In genomic region chr5:131634666-131634995, GRCh38 we compare ENCODE assay signal across 8 cellular contexts. TPM values are rescaled to one million over a fixed set of nuclear protein-coding genes. Genes with fewer than 3 reads are reported as not detected.
DNase-seq lines count a peak whose midpoint lies in the region; ATAC-seq lines count a peak whose summit lies in the region.

No MANE protein-coding gene starts in this region.

- intact Hi-C loops in naive thymus-derived CD4-positive, alpha-beta T cell (cut with micrococcal nuclease), result loop anchor here (2.0 to 10.0 kb wide), 12 partner anchors 26 to 1330 kb away; partner anchors contain the start of genes AFF4 (in 1 of the 2), GDF9 (in 1 of the 2), IRF1 (in 1 of the 2) and KIF3A (in 1 of the 2)

- no peaks in the 10 kb centered on the region for H3K4me1 ChIP-seq in esophagus (ENCODE audit: control insufficient read depth in 2 of 2, insufficient read depth in 2 of 2, low read length in 1 of 2)
- H3K4me1 ChIP-seq in naive thymus-derived CD4-positive, alpha-beta T cell (ENCODE audit: control insufficient read depth in 2 of 2, insufficient read depth in 2 of 2, low read length in 2 of 2), result peaks cover 43 to 49% of the 10 kb centered on the region in 2 donors

- no peaks in the 10 kb centered on the region for H3K27me3 Mint-ChIP-seq in activated CD8-positive, alpha-beta T cell treated with anti-CD3 and anti-CD28 coated beads, Interleukin-2, amount 10 ng/mL, durations not matched to agents 7 days and 5 days (ENCODE audit: low read depth)
- peaks cover 0 to 3% (median 0%) of the 10 kb centered on the region in 5 donors for H3K27me3 Mint-ChIP-seq in naive thymus-derived CD4-positive, alpha-beta T cell

- ATAC-seq in HG02840 (IDR thresholded peaks at IDR 0.05; ENCODE audit: low FRiP score, unreplicated experiment), result peak; percentile 19
- ATAC-seq in activated CD8-positive, alpha-beta T cell treated with anti-CD3 and anti-CD28 coated beads, Interleukin-2, amount 10 ng/mL, durations not matched to agents 7 days and 5 days, result peak; percentile 43
- ATAC-seq in naive thymus-derived CD4-positive, alpha-beta T cell, result peak; percentile 33

- H3K9me3 ChIP-seq in esophagus (ENCODE audit: control insufficient read depth in 2 of 2, insufficient read depth in 1 of 2, low read depth in 1 of 2, low read length in 1 of 2), result no peaks in the 10 kb centered on the region
- no peaks in the 10 kb centered on the region for H3K9me3 ChIP-seq in naive thymus-derived CD4-positive, alpha-beta T cell (ENCODE audit: control insufficient read depth in 2 of 3, low read length in 3 of 3)

- H3K9me3 Mint-ChIP-seq in activated CD8-positive, alpha-beta T cell treated with anti-CD3 and anti-CD28 coated beads, Interleukin-2, amount 10 ng/mL, durations not matched to agents 7 days and 5 days (ENCODE audit: insufficient read depth), result no peaks in the 10 kb centered on the region
- peaks cover 0 to 7% (median 0%) of the 10 kb centered on the region in 11 donors for H3K9me3 Mint-ChIP-seq in naive thymus-derived CD4-positive, alpha-beta T cell

- H3K27me3 ChIP-seq in esophagus (ENCODE audit: control insufficient read depth in 1 of 2, insufficient read depth in 2 of 2, low read length in 2 of 2), result no peaks in the 10 kb centered on the region
- H3K27me3 ChIP-seq in naive thymus-derived CD4-positive, alpha-beta T cell (ENCODE audit: control insufficient read depth in 2 of 2, insufficient read depth in 2 of 2, low read length in 2 of 2), result no peaks in the 10 kb centered on the region

- no peaks in the 10 kb centered on the region for H3K36me3 ChIP-seq in esophagus (ENCODE audit: control insufficient read depth in 2 of 2, insufficient read depth in 2 of 2, low read length in 1 of 2)
- H3K36me3 ChIP-seq in naive thymus-derived CD4-positive, alpha-beta T cell (ENCODE audit: control insufficient read depth in 2 of 3, insufficient read depth in 3 of 3, low read length in 3 of 3), result peaks cover 0 to 5% (median 0%) of the 10 kb centered on the region in 3 experiments

- POLR2A ChIA-PET in activated CD8-positive, alpha-beta T cell treated with anti-CD3 and anti-CD28 coated beads, Interleukin-2, amount 10 ng/mL, durations not matched to agents 7 days and 5 days (lab: Charles Lee), result no interaction called here
- POLR2A ChIA-PET in naive thymus-derived CD4-positive, alpha-beta T cell (lab: Charles Lee), result no interaction called here

- peaks cover 11% of the 10 kb centered on the region for H3K36me3 Mint-ChIP-seq in activated CD8-positive, alpha-beta T cell treated with anti-CD3 and anti-CD28 coated beads, Interleukin-2, amount 10 ng/mL, durations not matched to agents 7 days and 5 days (ENCODE audit: low read depth)
- peaks cover 0 to 1% (median 0%) of the 10 kb centered on the region in 5 donors for H3K36me3 Mint-ChIP-seq in naive thymus-derived CD4-positive, alpha-beta T cell

- peak overlapping the region; percentile 87 for H3K4me3 Mint-ChIP-seq in activated CD8-positive, alpha-beta T cell treated with anti-CD3 and anti-CD28 coated beads, Interleukin-2, amount 10 ng/mL, durations not matched to agents 7 days and 5 days
- H3K4me3 Mint-ChIP-seq in naive thymus-derived CD4-positive, alpha-beta T cell, result peak overlapping the region in 5 of 10 donors; percentile 95 to 99 (median 97)

- CTCF ChIA-PET in activated CD8-positive, alpha-beta T cell treated with anti-CD3 and anti-CD28 coated beads, Interleukin-2, amount 10 ng/mL, durations not matched to agents 7 days and 5 days (lab: Charles Lee), result interaction anchor here (1.5 to 6.7 kb wide), 2 partner anchors 46 to 373 kb away, joined by 4 to 46 read pairs; no protein-coding TSS in a partner anchor
- CTCF ChIA-PET in naive thymus-derived CD4-positive, alpha-beta T cell (lab: Charles Lee), result interaction anchor here (1.1 kb wide), 1 partner anchor 45 kb away, joined by 3 read pairs; no protein-coding TSS in a partner anchor

- peak; percentile 51 to 61 for DNase-seq in NOMO-1 (lab: John Stamatoyannopoulos, UW; ENCODE audit: unreplicated experiment in 2 of 2)
- no peak for DNase-seq in NOMO-1 treated with dmso at 0.1 percent for 144 hours (lab: John Stamatoyannopoulos, UW; ENCODE audit: unreplicated experiment)
- peak; percentile 8 for DNase-seq in NCI-H2029 treated with DMSO at 0.1 percent for 48 hours (lab: John Stamatoyannopoulos, UW)
- DNase-seq in activated CD8-positive, alpha-beta T cell treated with anti-CD3 and anti-CD28 coated beads, Interleukin-2, amount 10 ng/mL, durations not matched to agents 7 days and 5 days, result peak; percentile 79
- peak in 2 of 9 donors; percentile 69 to 70 for DNase-seq in naive thymus-derived CD4-positive, alpha-beta T cell
- peak in 17 of 49 donors; percentile 44 to 80 (median 68) for DNase-seq in substantia nigra (lab: John Stamatoyannopoulos, UW)

- H3K27ac Mint-ChIP-seq in activated CD8-positive, alpha-beta T cell treated with anti-CD3 and anti-CD28 coated beads, Interleukin-2, amount 10 ng/mL, durations not matched to agents 7 days and 5 days, result peak overlapping the region; percentile 98
- peak overlapping the region; percentile 88 to 100 (median 99) for H3K27ac Mint-ChIP-seq in naive thymus-derived CD4-positive, alpha-beta T cell

- peaks cover 28% of the 10 kb centered on the region for H3K4me1 Mint-ChIP-seq in activated CD8-positive, alpha-beta T cell treated with anti-CD3 and anti-CD28 coated beads, Interleukin-2, amount 10 ng/mL, durations not matched to agents 7 days and 5 days (ENCODE audit: low read depth)
- H3K4me1 Mint-ChIP-seq in naive thymus-derived CD4-positive, alpha-beta T cell, result peaks cover 12 to 39% (median 29%) of the 10 kb centered on the region in 7 donors

- peak overlapping the region; percentile 73 to 98 for H3K4me3 ChIP-seq in esophagus (ENCODE audit: low read depth in 1 of 2, low read length in 2 of 2)
- peak overlapping the region; percentile 95 for H3K4me3 ChIP-seq in naive thymus-derived CD4-positive, alpha-beta T cell (ENCODE audit: low read length)

- H3K27ac ChIP-seq in esophagus (ENCODE audit: low read depth in 2 of 2, low read length in 1 of 2) (peak overlapping the region; percentile 86 to 99), substantia nigra (ENCODE audit: low read depth, low read length, poor library complexity, severe bottlenecking) (peak overlapping the region; percentile 95)
- H3K27ac ChIP-seq in naive thymus-derived CD4-positive, alpha-beta T cell (ENCODE audit: low read depth, low read length), result peak overlapping the region; percentile 98

- 0% methylated on average over 21 of the region's 21 CpGs for WGBS in esophagus, 2 donors

RNA-seq across cellular contexts. Expression of gene RAPGEF6, which starts 0.4 kb away (rescaled TPM):
- total RNA-seq in activated CD8-positive, alpha-beta T cell treated with anti-CD3 and anti-CD28 coated beads, Interleukin-2, amount 10 ng/mL, durations not matched to agents 7 days and 5 days, result 10 to 100 TPM; 36.4 to 40.9 TPM
- polyA plus RNA-seq in esophagus, result 1 to 10 TPM; 2.3 TPM
- 100 to 1,000 TPM in 3 of 5 experiments, 10 to 100 TPM in 2; 50.9 to 186 (median 114) TPM for total RNA-seq in naive thymus-derived CD4-positive, alpha-beta T cell
- polyA plus RNA-seq in naive thymus-derived CD4-positive, alpha-beta T cell, result 10 to 100 TPM; 36.7 to 49.6 TPM
